Comparison of ENCODE assay signal across 17 cellular contexts in the genomic region with DNA sequence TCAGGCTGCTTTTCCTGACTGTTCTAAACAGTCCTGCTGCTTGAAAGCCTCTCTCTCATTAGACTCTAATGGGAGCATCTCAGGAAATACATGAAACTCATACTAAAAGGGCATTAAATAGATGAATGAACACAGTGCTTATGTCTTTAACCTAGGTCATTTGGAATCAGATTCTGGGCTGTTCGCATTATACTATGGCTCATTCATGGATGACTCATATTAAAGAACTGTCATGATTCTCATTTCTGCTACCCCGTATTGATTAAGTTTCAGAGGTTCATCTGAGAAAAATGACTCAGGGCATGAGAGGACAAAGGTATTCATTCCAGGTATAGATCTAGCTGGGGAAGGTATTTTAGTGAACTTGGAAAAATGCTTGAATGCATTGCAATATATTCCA.
DNase-seq lines count a peak whose midpoint lies in the region; ATAC-seq and TF ChIP-seq lines count a peak whose summit lies in the region.
"Had no signal": no experiment of that assay in that cellular context is flagged by ENCODE, and none has a peak within 500 bp of the region (broad histone marks: within the 10 kb centered on the region; RNA-seq: fewer than 3 reads in every experiment).

No MANE protein-coding gene starts in this region.

- CTCF ChIA-PET in activated CD4-positive, alpha-beta T cell treated with anti-CD3 and anti-CD28 coated beads for 36 hours (lab: Charles Lee): interaction anchor here (0.6 to 0.7 kb wide), 2 partner anchors 30 to 239 kb away, joined by 3 read pairs; no protein-coding TSS in a partner anchor
- CTCF ChIA-PET in activated CD4-positive, alpha-beta T cell treated with anti-CD3 and anti-CD28 coated beads, Interleukin-2, amount 10 ng/mL, durations not matched to agents 7 days and 5 days (lab: Charles Lee): no interaction called here

- no peak overlapping the region for H3K4me3 Mint-ChIP-seq in activated CD4-positive, alpha-beta T cell treated with anti-CD3 and anti-CD28 coated beads for 36 hours
- H3K4me3 Mint-ChIP-seq in activated CD4-positive, alpha-beta T cell treated with anti-CD3 and anti-CD28 coated beads, Interleukin-2, amount 10 ng/mL, durations not matched to agents 7 days and 5 days: no peak overlapping the region
- H3K4me3 Mint-ChIP-seq: CD8-positive, alpha-beta memory T cell; central memory CD8-positive, alpha-beta T cell had no signal

- POLR2A ChIA-PET in activated CD4-positive, alpha-beta T cell treated with anti-CD3 and anti-CD28 coated beads for 36 hours (lab: Charles Lee): no interaction called here
- POLR2A ChIA-PET in activated CD4-positive, alpha-beta T cell treated with anti-CD3 and anti-CD28 coated beads, Interleukin-2, amount 10 ng/mL, durations not matched to agents 7 days and 5 days (lab: Charles Lee): no interaction called here

- H3K36me3 Mint-ChIP-seq in activated CD4-positive, alpha-beta T cell treated with anti-CD3 and anti-CD28 coated beads for 36 hours (ENCODE audit: low read depth): no peaks in the 10 kb centered on the region
- peaks cover 2% of the 10 kb centered on the region for H3K36me3 Mint-ChIP-seq in activated CD4-positive, alpha-beta T cell treated with anti-CD3 and anti-CD28 coated beads, Interleukin-2, amount 10 ng/mL, durations not matched to agents 7 days and 5 days (ENCODE audit: low read depth)

- H3K4me1 Mint-ChIP-seq in activated CD4-positive, alpha-beta T cell treated with anti-CD3 and anti-CD28 coated beads for 36 hours: peaks cover 14% of the 10 kb centered on the region
- H3K4me1 Mint-ChIP-seq in activated CD4-positive, alpha-beta T cell treated with anti-CD3 and anti-CD28 coated beads, Interleukin-2, amount 10 ng/mL, durations not matched to agents 7 days and 5 days: peaks cover 35% of the 10 kb centered on the region
- H3K4me1 Mint-ChIP-seq: CD8-positive, alpha-beta memory T cell; central memory CD8-positive, alpha-beta T cell had no signal

- H3K9me3 Mint-ChIP-seq in activated CD4-positive, alpha-beta T cell treated with anti-CD3 and anti-CD28 coated beads for 36 hours (ENCODE audit: low read depth): peaks cover 2% of the 10 kb centered on the region
- peaks cover 2% of the 10 kb centered on the region for H3K9me3 Mint-ChIP-seq in activated CD4-positive, alpha-beta T cell treated with anti-CD3 and anti-CD28 coated beads, Interleukin-2, amount 10 ng/mL, durations not matched to agents 7 days and 5 days

- no peak overlapping the region for H3K4me3 ChIP-seq in coronary artery
- H3K4me3 ChIP-seq: upper lobe of left lung had no signal

- no peak for TF ChIP-seq CTCF in coronary artery (IDR thresholded peaks at IDR 0.05)

- H3K27me3 Mint-ChIP-seq in activated CD4-positive, alpha-beta T cell treated with anti-CD3 and anti-CD28 coated beads for 36 hours: no peaks in the 10 kb centered on the region
- no peaks in the 10 kb centered on the region for H3K27me3 Mint-ChIP-seq in activated CD4-positive, alpha-beta T cell treated with anti-CD3 and anti-CD28 coated beads, Interleukin-2, amount 10 ng/mL, durations not matched to agents 7 days and 5 days
- H3K27me3 Mint-ChIP-seq: CD8-positive, alpha-beta memory T cell; central memory CD8-positive, alpha-beta T cell had no signal

- no peak overlapping the region for H3K27ac ChIP-seq in coronary artery
- H3K27ac ChIP-seq: 22Rv1, epithelial cell of prostate, upper lobe of left lung had no signal

- peak; percentile 88 for ATAC-seq in activated CD4-positive, alpha-beta T cell treated with anti-CD3 and anti-CD28 coated beads for 36 hours
- ATAC-seq in HG02970 (IDR thresholded peaks at IDR 0.05; ENCODE audit: low FRiP score, unreplicated experiment) (peak; percentile 45), HG03571 (IDR thresholded peaks at IDR 0.05; ENCODE audit: unreplicated experiment) (no peak)

- intact Hi-C loops in activated CD4-positive, alpha-beta T cell treated with anti-CD3 and anti-CD28 coated beads for 36 hours (cut with DNase I, micrococcal nuclease): no loop called here

- no peak for DNase-seq in activated CD4-positive, alpha-beta T cell treated with anti-CD3 and anti-CD28 coated beads for 36 hours
- DNase-seq in activated CD4-positive, alpha-beta T cell treated with anti-CD3 and anti-CD28 coated beads, Interleukin-2, amount 10 ng/mL, durations not matched to agents 7 days and 5 days: no peak
- DNase-seq in NCI-H2227 treated with DMSO at 0.1 percent for 48 hours (lab: John Stamatoyannopoulos, UW): peak; percentile 38
- peak; percentile 26 for DNase-seq in kidney tubule cell (ENCODE audit: low spot score)
- no peak for DNase-seq in coronary artery (ENCODE audit: low spot score)
- no peak for DNase-seq in NCI-H187 treated with DMSO at 0.1 percent for 48 hours (lab: John Stamatoyannopoulos, UW)
- DNase-seq: CD8-positive, alpha-beta memory T cell; mesenchymal stem cell; NCI-H1436 treated with DMSO at 0.1 percent for 48 hours; occipital lobe; stimulated activated CD4-positive, alpha-beta T cell treated with anti-CD3 and anti-CD28 coated beads, Interleukin-12 subunit alpha, Interleukin-12 subunit beta, amount 100 ng/mL, for 4 hours; upper lobe of left lung had no signal

- H3K27ac Mint-ChIP-seq in activated CD4-positive, alpha-beta T cell treated with anti-CD3 and anti-CD28 coated beads for 36 hours: no peak overlapping the region
- H3K27ac Mint-ChIP-seq in activated CD4-positive, alpha-beta T cell treated with anti-CD3 and anti-CD28 coated beads, Interleukin-2, amount 10 ng/mL, durations not matched to agents 7 days and 5 days: no peak overlapping the region
- H3K27ac Mint-ChIP-seq: CD8-positive, alpha-beta memory T cell had no signal

Comparison
In these comparisons a context has a peak if more than half of its experiments do, and no peak if none do; other contexts are left out.
1. DNase-seq: peak in NCI-H2227 treated with DMSO at 0.1 percent for 48 hours (single experiment) and kidney tubule cell (single experiment); none in activated CD4-positive, alpha-beta T cell treated with anti-CD3 and anti-CD28 coated beads for 36 hours (single experiment), activated CD4-positive, alpha-beta T cell treated with anti-CD3 and anti-CD28 coated beads, Interleukin-2, amount 10 ng/mL, durations not matched to agents 7 days and 5 days (single experiment), coronary artery (single experiment) and NCI-H187 treated with DMSO at 0.1 percent for 48 hours (single experiment).